In genomic region chr6:166940643-166941068, GRCh38 we compare ENCODE assay signal across 15 cellular contexts. TPM values are rescaled to one million over a fixed set of nuclear protein-coding genes. Genes with fewer than 3 reads are reported as not detected.
DNase-seq lines count a peak whose midpoint lies in the region; ATAC-seq and TF ChIP-seq lines count a peak whose summit lies in the region.
"Had no signal": no experiment of that assay in that cellular context is flagged by ENCODE, and none has a peak within 500 bp of the region (broad histone marks: within the 10 kb centered on the region; RNA-seq: fewer than 3 reads in every experiment).

No MANE protein-coding gene starts in this region.

- H3K9me3 ChIP-seq in Panc1 (ENCODE audit: control insufficient read depth, insufficient read depth, low read depth, low read length) (no peaks in the 10 kb centered on the region), smooth muscle cell (replicated peaks; ENCODE audit: low read depth) (no peaks in the 10 kb centered on the region), ascending aorta (no peaks in the 10 kb centered on the region)
- H3K9me3 ChIP-seq: HAP-1, vagina had no signal

- no TSS peak for BruUV-seq in Panc1 (replicated peaks; lab: Mats Ljungman, UMichigan)

- DNase-seq in activated naive CD4-positive, alpha-beta T cell treated with anti-CD3 and anti-CD28 coated beads for 36 hours = no peak
- no peak for DNase-seq in activated naive CD4-positive, alpha-beta T cell treated with anti-CD3 and anti-CD28 coated beads, Interleukin-2, amount 50 U/mL, for 16 hours
- DNase-seq in Panc1 (ENCODE audit: low read depth, low spot score) (peak; percentile 18), erythroblast (lab: John Stamatoyannopoulos, UW) (peak; percentile 8 to 70), smooth muscle cell (lab: John Stamatoyannopoulos, UW; ENCODE audit: unreplicated experiment) (no peak), ascending aorta (ENCODE audit: low spot score in 2 of 2) (no peak), NCI-H510A treated with DMSO at 0.1 percent for 48 hours (lab: John Stamatoyannopoulos, UW) (no peak)
- DNase-seq: activated CD8-positive, alpha-beta memory T cell treated with anti-CD3 and anti-CD28 coated beads, Interleukin-2, amount 50 U/mL, for 4 hours; DMS79 treated with DMSO at 0.1 percent for 48 hours; effector CD8-positive, alpha-beta T cell; left ventricle myocardium superior; NCI-H524 treated with DMSO at 0.1 percent for 48 hours had no signal

- no peaks in the 10 kb centered on the region for H3K4me1 ChIP-seq in Panc1 (ENCODE audit: control insufficient read depth, insufficient read depth, low read length)
- no peaks in the 10 kb centered on the region for H3K4me1 ChIP-seq in smooth muscle cell (ENCODE audit: low read depth)
- no peaks in the 10 kb centered on the region for H3K4me1 ChIP-seq in ascending aorta
- H3K4me1 ChIP-seq: HAP-1, vagina had no signal

- no peak overlapping the region for H3K27ac ChIP-seq in Panc1 (ENCODE audit: low read length)
- H3K27ac ChIP-seq in smooth muscle cell (ENCODE audit: low read depth) = peak overlapping the region; percentile 6
- no peak overlapping the region for H3K27ac ChIP-seq in ascending aorta
- H3K27ac ChIP-seq: vagina had no signal

- H3K36me3 ChIP-seq in Panc1 (ENCODE audit: control insufficient read depth, insufficient read depth, low read length) = no peaks in the 10 kb centered on the region
- no peaks in the 10 kb centered on the region for H3K36me3 ChIP-seq in smooth muscle cell (ENCODE audit: low read depth)
- peaks cover 10 to 22% of the 10 kb centered on the region in 2 donors for H3K36me3 ChIP-seq in ascending aorta

- no peaks in the 10 kb centered on the region for H3K9me3 Mint-ChIP-seq in activated naive CD4-positive, alpha-beta T cell treated with anti-CD3 and anti-CD28 coated beads for 36 hours

- H3K27ac Mint-ChIP-seq in activated naive CD4-positive, alpha-beta T cell treated with anti-CD3 and anti-CD28 coated beads for 36 hours = peak overlapping the region; percentile 97

- no peaks in the 10 kb centered on the region for H4K20me1 ChIP-seq in smooth muscle cell (ENCODE audit: low read depth)

- peaks cover 46% of the 10 kb centered on the region for H3K36me3 Mint-ChIP-seq in activated naive CD4-positive, alpha-beta T cell treated with anti-CD3 and anti-CD28 coated beads for 36 hours (ENCODE audit: low read depth)

- POLR2A ChIA-PET in Panc1 (lab: Charles Lee) = no interaction called here

- ATAC-seq in Panc1 (peak; percentile 48; the same call in 1 of the 2 replicates), GM18861 (IDR thresholded peaks at IDR 0.05; ENCODE audit: unreplicated experiment) (no peak)
- ATAC-seq: left ventricle myocardium superior had no signal

- no peak overlapping the region for H3K9ac ChIP-seq in smooth muscle cell (ENCODE audit: low read depth)

- no peak overlapping the region for H3K4me3 Mint-ChIP-seq in activated naive CD4-positive, alpha-beta T cell treated with anti-CD3 and anti-CD28 coated beads for 36 hours

- intact Hi-C loops in activated naive CD4-positive, alpha-beta T cell treated with anti-CD3 and anti-CD28 coated beads for 36 hours (cut with micrococcal nuclease) = no loop called here
- intact Hi-C loops in Panc1 (cut with micrococcal nuclease; ENCODE audit: unreplicated experiment) (no loop called here), ascending aorta (cut with DNase I) (no loop called here)

- no peak for TF ChIP-seq POLR2A in erythroblast (IDR thresholded peaks at IDR 0.05; ENCODE audit: low read length)

- no peak overlapping the region for H2AFZ ChIP-seq in smooth muscle cell (ENCODE audit: low read depth)

- CTCF ChIA-PET in activated naive CD4-positive, alpha-beta T cell treated with anti-CD3 and anti-CD28 coated beads for 36 hours (lab: Charles Lee) = interaction anchor here (0.6 to 3.2 kb wide), 5 partner anchors 11 to 628 kb away, joined by 3 to 17 read pairs (median 5); no protein-coding TSS in a partner anchor
- CTCF ChIA-PET in Panc1 (lab: Charles Lee) = no interaction called here

- WGBS in smooth muscle cell (ENCODE audit: low lambda C conversion rate) = 22% methylated on average over 7 of the region's 7 CpGs

- no peak overlapping the region for H3K4me3 ChIP-seq in Panc1 (ENCODE audit: low read depth in 2 of 2, low read length in 2 of 2)
- H3K4me3 ChIP-seq in smooth muscle cell = no peak overlapping the region
- H3K4me3 ChIP-seq in ascending aorta = no peak overlapping the region
- H3K4me3 ChIP-seq: HAP-1, vagina had no signal

- no peaks in the 10 kb centered on the region for H3K27me3 Mint-ChIP-seq in activated naive CD4-positive, alpha-beta T cell treated with anti-CD3 and anti-CD28 coated beads for 36 hours (ENCODE audit: low read depth)

- H3K4me1 Mint-ChIP-seq in activated naive CD4-positive, alpha-beta T cell treated with anti-CD3 and anti-CD28 coated beads for 36 hours (ENCODE audit: low read depth) = peaks cover 61% of the 10 kb centered on the region

- H3K4me2 ChIP-seq in smooth muscle cell = no peak overlapping the region

- no peaks in the 10 kb centered on the region for H3K79me2 ChIP-seq in smooth muscle cell (ENCODE audit: low read depth)

- TF ChIP-seq CTCF in Panc1 (IDR thresholded peaks at IDR 0.05) (no peak), smooth muscle cell (IDR thresholded peaks at IDR 0.05; ENCODE audit: borderline replicate concordance, insufficient read depth, poor library complexity, severe bottlenecking) (no peak), ascending aorta (IDR thresholded peaks at IDR 0.05) (no peak)

- in situ Hi-C loops in Panc1 (cut with HindIII; ENCODE audit: low pct_unique_long_range_greater_than_20kb, low sequenced_read_pairs) = no loop called here

- H3F3A ChIP-seq in smooth muscle cell (ENCODE audit: low read depth) = peaks cover 6% of the 10 kb centered on the region

- H3K27me3 ChIP-seq in Panc1 (ENCODE audit: control insufficient read depth, insufficient read depth, low read length) = no peaks in the 10 kb centered on the region
- H3K27me3 ChIP-seq in smooth muscle cell (ENCODE audit: low read depth) = no peaks in the 10 kb centered on the region
- no peaks in the 10 kb centered on the region for H3K27me3 ChIP-seq in ascending aorta
- H3K27me3 ChIP-seq: vagina had no signal

RNA-seq across cellular contexts. Expression of gene RNASET2, which starts 15.7 kb away (rescaled TPM):
- 10 to 100 TPM; 74.1 to 75.6 TPM for total RNA-seq in activated naive CD4-positive, alpha-beta T cell treated with anti-CD3 and anti-CD28 coated beads for 36 hours
- total RNA-seq in Panc1 (2021; ENCODE audit: unreplicated experiment) (9.7 TPM), smooth muscle cell (16.8 and 20.6 TPM in 2 replicates), ascending aorta (51.9 TPM)
- polyA plus RNA-seq in Panc1 (2012; ENCODE audit: insufficient read length) = 13.5 TPM
- polyA plus RNA-seq in smooth muscle cell = 29.3 and 34.1 TPM in 2 replicates

RNA-seq across cellular contexts. Expression of gene CEP43, which starts 58.5 kb away (rescaled TPM):
- total RNA-seq in activated naive CD4-positive, alpha-beta T cell treated with anti-CD3 and anti-CD28 coated beads for 36 hours = 10 to 100 TPM; 19.6 to 20.3 TPM
- total RNA-seq in Panc1 (2021; ENCODE audit: unreplicated experiment) (35.4 TPM), smooth muscle cell (16.0 and 26.0 TPM in 2 replicates), ascending aorta (10.7 TPM)
- polyA plus RNA-seq in Panc1 (2012; ENCODE audit: insufficient read length) = 15.2 TPM
- polyA plus RNA-seq in smooth muscle cell = 9.7 and 13.2 TPM in 2 replicates

Comparison
In these comparisons a context has a peak if more than half of its experiments do, and no peak if none do; other contexts are left out.
1. DNase-seq: peak in Panc1 (single experiment) and erythroblast (2 of 2); none in activated naive CD4-positive, alpha-beta T cell treated with anti-CD3 and anti-CD28 coated beads for 36 hours (single experiment), activated naive CD4-positive, alpha-beta T cell treated with anti-CD3 and anti-CD28 coated beads, Interleukin-2, amount 50 U/mL, for 16 hours (single experiment), smooth muscle cell (single experiment), ascending aorta (0 of 2) and NCI-H510A treated with DMSO at 0.1 percent for 48 hours (single experiment).